Comparison of ENCODE assay signal across 15 cellular contexts in the genomic region with DNA sequence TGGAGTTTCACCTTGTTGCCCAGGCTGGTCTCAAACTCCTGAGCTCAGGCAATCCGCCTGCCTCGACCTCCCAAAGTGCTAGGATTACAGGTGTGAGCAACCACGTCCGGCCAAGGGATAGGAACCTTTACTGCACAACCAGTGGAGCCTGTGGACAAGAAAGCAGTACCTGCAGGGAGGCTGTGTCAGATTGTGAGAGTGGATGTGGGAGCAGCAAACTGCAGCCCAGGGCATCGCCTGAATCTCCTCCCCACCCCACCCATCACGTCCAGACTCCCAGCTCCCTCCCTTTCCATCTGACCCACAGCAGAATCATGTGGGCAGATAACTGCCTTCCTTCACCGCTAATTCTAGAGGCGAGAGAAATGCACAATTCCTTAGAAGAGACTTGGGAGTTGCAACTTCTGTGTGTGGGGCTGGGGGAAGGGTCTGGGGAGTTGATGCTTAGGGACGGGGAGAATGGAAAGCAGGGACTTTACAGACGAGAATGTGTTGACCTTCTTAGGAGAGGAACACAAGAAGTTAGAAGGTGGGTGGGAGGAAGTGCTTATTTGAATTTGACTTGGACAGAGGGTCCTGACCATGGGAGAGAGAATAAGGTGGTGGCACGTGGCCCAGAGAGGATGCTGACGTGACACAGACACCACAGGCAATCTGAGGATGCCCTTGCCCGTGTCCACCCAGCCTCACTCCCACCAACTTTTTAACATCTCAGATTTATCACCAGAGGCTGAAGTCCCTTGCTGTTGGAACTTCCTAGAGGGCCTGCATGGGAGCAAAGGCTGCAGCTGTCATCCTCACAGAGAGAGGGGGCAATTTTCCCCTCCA. TPM values are rescaled to one million over a fixed set of nuclear protein-coding genes. Genes with fewer than 3 reads are reported as not detected.
DNase-seq lines count a peak whose midpoint lies in the region; ATAC-seq and TF ChIP-seq lines count a peak whose summit lies in the region.
"Had no signal": no experiment of that assay in that cellular context is flagged by ENCODE, and none has a peak within 500 bp of the region (broad histone marks: within the 10 kb centered on the region; RNA-seq: fewer than 3 reads in every experiment).

No MANE protein-coding gene starts in this region.

- peaks cover 16 to 59% (median 30%) of the 10 kb centered on the region in 4 donors for H3K4me1 ChIP-seq in stomach

- DNase-seq in activated naive CD4-positive, alpha-beta T cell treated with anti-CD3 and anti-CD28 coated beads, Interleukin-2, amount 10 ng/mL, durations not matched to agents 7 days and 5 days = no peak
- no peak for DNase-seq in activated naive CD4-positive, alpha-beta T cell treated with anti-CD3 and anti-CD28 coated beads, Interleukin-2, amount 50 U/mL, for 16 hours
- DNase-seq in activated CD4-positive, alpha-beta memory T cell treated with anti-CD3 and anti-CD28 coated beads for 36 hours = no peak
- peak; percentile 31 to 33 for DNase-seq in erythroblast (lab: John Stamatoyannopoulos, UW)
- DNase-seq in stomach = no peak
- DNase-seq in NOMO-1 treated with dmso at 0.1 percent for 144 hours (lab: John Stamatoyannopoulos, UW; ENCODE audit: unreplicated experiment) = no peak
- DNase-seq: EL, mammary epithelial cell, NCI-H1436 treated with DMSO at 0.1 percent for 48 hours, NCI-H510A treated with DMSO at 0.1 percent for 48 hours had no signal

- no peak for TF ChIP-seq EP300 in stomach (IDR thresholded peaks at IDR 0.05)

- no peaks in the 10 kb centered on the region for H3K9me3 Mint-ChIP-seq in activated naive CD4-positive, alpha-beta T cell treated with anti-CD3 and anti-CD28 coated beads, Interleukin-2, amount 10 ng/mL, durations not matched to agents 7 days and 5 days
- no peaks in the 10 kb centered on the region for H3K9me3 Mint-ChIP-seq in activated CD4-positive, alpha-beta memory T cell treated with anti-CD3 and anti-CD28 coated beads for 36 hours

- H3K27me3 Mint-ChIP-seq in activated naive CD4-positive, alpha-beta T cell treated with anti-CD3 and anti-CD28 coated beads, Interleukin-2, amount 10 ng/mL, durations not matched to agents 7 days and 5 days = no peaks in the 10 kb centered on the region
- H3K27me3 Mint-ChIP-seq in activated CD4-positive, alpha-beta memory T cell treated with anti-CD3 and anti-CD28 coated beads for 36 hours = no peaks in the 10 kb centered on the region

- no peak for TF ChIP-seq POLR2A in erythroblast (IDR thresholded peaks at IDR 0.05; ENCODE audit: low read length)
- TF ChIP-seq POLR2A in stomach (IDR thresholded peaks at IDR 0.05) = no peak

- no peaks in the 10 kb centered on the region for H3K27me3 ChIP-seq in stomach
- H3K27me3 ChIP-seq: heart left ventricle had no signal

- no peak overlapping the region for H3K4me3 ChIP-seq in stomach

- no peak for TF ChIP-seq CTCF in stomach (IDR thresholded peaks at IDR 0.05)

- peaks cover 87% of the 10 kb centered on the region for H3K4me1 Mint-ChIP-seq in activated naive CD4-positive, alpha-beta T cell treated with anti-CD3 and anti-CD28 coated beads, Interleukin-2, amount 10 ng/mL, durations not matched to agents 7 days and 5 days
- H3K4me1 Mint-ChIP-seq in activated CD4-positive, alpha-beta memory T cell treated with anti-CD3 and anti-CD28 coated beads for 36 hours (ENCODE audit: low read depth) = peaks cover 83% of the 10 kb centered on the region

- CTCF ChIA-PET in activated naive CD4-positive, alpha-beta T cell treated with anti-CD3 and anti-CD28 coated beads, Interleukin-2, amount 10 ng/mL, durations not matched to agents 7 days and 5 days (lab: Charles Lee) = interaction anchor here (0.9 to 24.2 kb wide), 8 partner anchors 10 to 39 kb away, joined by 3 to 465 read pairs (median 10); no protein-coding TSS in a partner anchor
- CTCF ChIA-PET in activated CD4-positive, alpha-beta memory T cell treated with anti-CD3 and anti-CD28 coated beads for 36 hours (lab: Charles Lee) = interaction anchor here (0.7 to 1.7 kb wide), 6 partner anchors 10 to 32 kb away, joined by 3 to 7 read pairs (median 4); no protein-coding TSS in a partner anchor

- no peaks in the 10 kb centered on the region for H3K9me3 ChIP-seq in stomach
- H3K9me3 ChIP-seq: heart left ventricle had no signal

- peaks cover 5% of the 10 kb centered on the region for H3K36me3 Mint-ChIP-seq in activated naive CD4-positive, alpha-beta T cell treated with anti-CD3 and anti-CD28 coated beads, Interleukin-2, amount 10 ng/mL, durations not matched to agents 7 days and 5 days
- peaks cover 4% of the 10 kb centered on the region for H3K36me3 Mint-ChIP-seq in activated CD4-positive, alpha-beta memory T cell treated with anti-CD3 and anti-CD28 coated beads for 36 hours

- POLR2A ChIA-PET in activated CD4-positive, alpha-beta memory T cell treated with anti-CD3 and anti-CD28 coated beads for 36 hours (lab: Charles Lee) = interaction anchor here (1.0 to 2.5 kb wide), 8 partner anchors 7 to 35 kb away, joined by 3 to 19 read pairs (median 6); no protein-coding TSS in a partner anchor

- H3K4me3 Mint-ChIP-seq in activated naive CD4-positive, alpha-beta T cell treated with anti-CD3 and anti-CD28 coated beads, Interleukin-2, amount 10 ng/mL, durations not matched to agents 7 days and 5 days = peak overlapping the region; percentile 75
- H3K4me3 Mint-ChIP-seq in activated CD4-positive, alpha-beta memory T cell treated with anti-CD3 and anti-CD28 coated beads for 36 hours = peak overlapping the region; percentile 74

- intact Hi-C loops in activated CD4-positive, alpha-beta memory T cell treated with anti-CD3 and anti-CD28 coated beads for 36 hours (cut with micrococcal nuclease) = no loop called here
- intact Hi-C loops in stomach (cut with DNase I; ENCODE audit: low total_unique reads) = no loop called here

- H3K27ac ChIP-seq in stomach = peak overlapping the region in 4 of 5 donors; percentile 47 to 78 (median 67)

- ATAC-seq in HG03521 (IDR thresholded peaks at IDR 0.05; ENCODE audit: unreplicated experiment) (no peak), GM18868 (IDR thresholded peaks at IDR 0.05; ENCODE audit: unreplicated experiment) (no peak)

- peak overlapping the region; percentile 94 for H3K27ac Mint-ChIP-seq in activated naive CD4-positive, alpha-beta T cell treated with anti-CD3 and anti-CD28 coated beads, Interleukin-2, amount 10 ng/mL, durations not matched to agents 7 days and 5 days
- H3K27ac Mint-ChIP-seq in activated CD4-positive, alpha-beta memory T cell treated with anti-CD3 and anti-CD28 coated beads for 36 hours = peak overlapping the region; percentile 93

- 75 to 82% (median 79%) methylated on average over 13 of the region's 13 CpGs for WGBS in stomach, 5 donors

- no peaks in the 10 kb centered on the region for H3K36me3 ChIP-seq in stomach
- H3K36me3 ChIP-seq: heart left ventricle had no signal

RNA-seq across cellular contexts. Expression of gene LCP2, which starts 4.5 kb away (rescaled TPM):
- total RNA-seq in activated CD4-positive, alpha-beta memory T cell treated with anti-CD3 and anti-CD28 coated beads for 36 hours = 100 to 1,000 TPM; 212 to 213 TPM
- total RNA-seq in stomach = 10 to 100 TPM in 4 of 5 donors, under 1 TPM in 1; 0.58 to 69.4 (median 27.1) TPM
- 10 to 100 TPM in 2 of 3 donors, 1 to 10 TPM in 1; 3.2 to 16.2 (median 15.4) TPM for polyA plus RNA-seq in stomach
- total RNA-seq: bronchial epithelial cell, endothelial cell of umbilical vein, mammary epithelial cell had no signal
- polyA plus RNA-seq: endothelial cell of umbilical vein, mammary epithelial cell had no signal

Comparison
In these comparisons a context has a peak if more than half of its experiments do, and no peak if none do; other contexts are left out.
1. DNase-seq: peak in erythroblast (2 of 2); none in activated naive CD4-positive, alpha-beta T cell treated with anti-CD3 and anti-CD28 coated beads, Interleukin-2, amount 10 ng/mL, durations not matched to agents 7 days and 5 days (single experiment), activated naive CD4-positive, alpha-beta T cell treated with anti-CD3 and anti-CD28 coated beads, Interleukin-2, amount 50 U/mL, for 16 hours (single experiment), activated CD4-positive, alpha-beta memory T cell treated with anti-CD3 and anti-CD28 coated beads for 36 hours (single experiment), stomach (single experiment) and NOMO-1 treated with dmso at 0.1 percent for 144 hours (single experiment).